ENCODE assay signal across 8 cellular contexts in the genomic region with DNA sequence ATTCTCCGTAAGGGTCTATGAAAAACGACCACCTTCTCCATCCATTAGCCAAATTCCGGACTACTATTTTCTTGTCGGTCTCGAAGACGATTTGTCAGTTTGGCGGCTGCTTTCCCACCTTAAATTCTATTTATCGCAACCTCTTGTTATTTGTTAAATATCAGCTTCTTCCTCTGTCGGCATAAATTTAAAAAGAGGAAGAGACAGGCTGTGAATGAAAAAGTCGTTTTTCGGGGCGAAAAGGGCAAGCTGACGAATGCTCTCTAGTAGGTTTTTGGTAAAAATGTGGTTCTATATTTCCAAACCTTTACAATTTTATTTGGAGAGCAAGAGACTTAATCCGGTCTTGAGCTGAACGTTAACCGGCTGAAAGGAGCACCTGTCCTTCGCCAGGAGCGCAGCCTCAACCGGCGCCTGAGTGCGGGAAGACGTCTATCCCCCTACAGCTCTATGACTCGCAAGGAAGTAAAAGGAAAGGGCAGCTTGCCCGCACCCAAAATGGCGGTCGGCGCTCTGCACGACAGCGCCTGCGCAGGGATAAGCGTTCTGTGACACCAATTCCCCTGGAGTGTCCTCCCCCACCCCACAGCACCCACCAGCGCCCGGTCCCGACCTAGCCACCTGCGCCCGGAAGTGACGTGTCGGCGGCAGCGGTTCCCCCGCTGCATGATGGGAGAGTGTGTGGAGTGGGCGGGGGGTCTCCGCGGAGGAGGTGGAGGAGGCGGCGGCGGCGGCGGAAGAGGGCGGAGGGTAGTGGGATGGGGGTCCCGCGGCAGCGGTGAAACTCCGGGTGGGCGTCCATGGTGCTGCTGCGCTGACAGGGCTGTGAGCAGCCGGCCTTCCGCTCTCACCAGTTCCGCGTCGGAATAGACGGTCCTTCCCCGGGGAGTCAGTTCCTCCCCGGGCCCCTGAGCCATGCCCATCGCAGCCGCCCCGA.
A peak's percentile ranks its signal among the peaks of the same experiment; 100 is the strongest.
DNase-seq lines count a peak whose midpoint lies in the region; ATAC-seq and TF ChIP-seq lines count a peak whose summit lies in the region.

A gene with protein sequence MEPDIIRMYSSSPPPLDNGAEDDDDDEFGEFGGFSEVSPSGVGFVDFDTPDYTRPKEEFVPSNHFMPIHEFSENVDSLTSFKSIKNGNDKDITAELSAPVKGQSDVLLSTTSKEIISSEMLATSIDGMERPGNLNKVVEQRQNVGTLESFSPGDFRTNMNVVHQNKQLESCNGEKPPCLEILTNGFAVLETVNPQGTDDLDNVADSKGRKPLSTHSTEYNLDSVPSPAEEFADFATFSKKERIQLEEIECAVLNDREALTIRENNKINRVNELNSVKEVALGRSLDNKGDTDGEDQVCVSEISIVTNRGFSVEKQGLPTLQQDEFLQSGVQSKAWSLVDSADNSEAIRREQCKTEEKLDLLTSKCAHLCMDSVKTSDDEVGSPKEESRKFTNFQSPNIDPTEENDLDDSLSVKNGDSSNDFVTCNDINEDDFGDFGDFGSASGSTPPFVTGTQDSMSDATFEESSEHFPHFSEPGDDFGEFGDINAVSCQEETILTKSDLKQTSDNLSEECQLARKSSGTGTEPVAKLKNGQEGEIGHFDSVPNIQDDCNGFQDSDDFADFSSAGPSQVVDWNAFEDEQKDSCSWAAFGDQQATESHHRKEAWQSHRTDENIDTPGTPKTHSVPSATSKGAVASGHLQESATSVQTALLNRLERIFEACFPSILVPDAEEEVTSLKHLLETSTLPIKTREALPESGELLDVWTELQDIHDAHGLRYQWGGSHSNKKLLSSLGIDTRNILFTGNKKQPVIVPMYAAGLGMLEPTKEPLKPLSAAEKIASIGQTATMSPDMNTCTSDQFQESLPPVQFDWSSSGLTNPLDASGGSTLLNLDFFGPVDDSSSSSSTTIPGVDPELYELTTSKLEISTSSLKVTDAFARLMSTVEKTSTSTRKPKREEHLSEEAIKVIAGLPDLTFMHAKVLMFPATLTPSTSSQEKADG (plus strand): TSS at position 662 of the 937 bp plus-strand sequence. CDS start 27,147 bp downstream, outside the sequence.

- DNase-seq in AG08395 (ENCODE audit: low spot score): peak; percentile 99
- DNase-seq in NCI-H345 treated with DMSO at 0.1 percent for 48 hours (lab: John Stamatoyannopoulos, UW; ENCODE audit: unreplicated experiment): peak; percentile 98
- peak; percentile 96 to 99 (median 99) for DNase-seq in activated CD4-positive, CD25-positive, alpha-beta regulatory T cell (lab: John Stamatoyannopoulos, UW)
- peak; percentile 100 for DNase-seq in central memory CD4-positive, alpha-beta T cell
- DNase-seq in inferior parietal cortex (ENCODE audit: extremely low spot score): peak; percentile 99
- DNase-seq in stimulated activated CD4-positive, alpha-beta T cell treated with anti-CD3 and anti-CD28 coated beads, Interleukin-12 subunit alpha, Interleukin-12 subunit beta, amount 100 ng/mL, for 24 hours (ENCODE audit: low read depth in 2 of 2): peak; percentile 98 to 99

- peak; percentile 83 for TF ChIP-seq POLR2A in GM18951 (IDR thresholded peaks at IDR 0.05; ENCODE audit: extremely low read depth, insufficient read depth, insufficient read length)

- ATAC-seq in HG03196 (IDR thresholded peaks at IDR 0.05; ENCODE audit: unreplicated experiment): peak; percentile 88

- in situ Hi-C loops in GM18951 (cut with MboI; ENCODE audit: low sequenced_read_pairs, unreplicated experiment): no loop called here

Comparison
In these comparisons a context has a peak if more than half of its experiments do, and no peak if none do; other contexts are left out.
1. Peak in every context shown above with its lines: DNase-seq and ATAC-seq.